11 cellular contexts compared by ENCODE assay signal in genomic region chr10:70663458-70664391, GRCh38. TPM values are rescaled to one million over a fixed set of nuclear protein-coding genes. Genes with fewer than 3 reads are reported as not detected.
DNase-seq lines count a peak whose midpoint lies in the region; TF ChIP-seq lines count a peak whose summit lies in the region.
"Not testable (repeated sequence)": the region's sequence is repeated elsewhere in the genome, so short reads cannot be mapped to it uniquely, and the experiment has no call there.
"Had no signal": no experiment of that assay in that cellular context is flagged by ENCODE, and none has a peak within 500 bp of the region (broad histone marks: within the 10 kb centered on the region; RNA-seq: fewer than 3 reads in every experiment).

No MANE protein-coding gene starts in this region.

- peaks cover 13% of the 10 kb centered on the region; the same call in 1 of the 2 replicates for H4K20me1 ChIP-seq in BLaER1

- H3K79me1 ChIP-seq in neuronal stem cell (ENCODE audit: low read depth, low read length) = not testable (repeated sequence)

- H2BK15ac ChIP-seq in neuronal stem cell (ENCODE audit: low read length) = not testable (repeated sequence)

- not testable (repeated sequence) for H3K4me3 Mint-ChIP-seq in endothelial cell (ENCODE audit: unreplicated experiment)

- not testable (repeated sequence) for H3K9me3 Mint-ChIP-seq in endothelial cell (ENCODE audit: unreplicated experiment)

- H4K8ac ChIP-seq in neuronal stem cell (ENCODE audit: low read depth, low read length) = not testable (repeated sequence)

- H2AK5ac ChIP-seq in neuronal stem cell (ENCODE audit: low read depth, low read length) = not testable (repeated sequence)

- not testable (repeated sequence) for H4K91ac ChIP-seq in neuronal stem cell (ENCODE audit: low read depth, low read length, poor library complexity)

- peak overlapping the region; percentile 74 for H3K4me2 ChIP-seq in BLaER1
- not testable (repeated sequence) for H3K4me2 ChIP-seq in neuronal stem cell (ENCODE audit: insufficient read depth, low read length, poor library complexity, severe bottlenecking)

- H3K4me3 ChIP-seq in BLaER1; brain microvascular endothelial cell (ENCODE audit: low read depth, low read length); neuronal stem cell (ENCODE audit: low read length in 2 of 2); transverse colon: not testable (repeated sequence)

- H2BK120ac ChIP-seq in neuronal stem cell (ENCODE audit: low read depth, low read length) = not testable (repeated sequence)

- not testable (repeated sequence) for H3K18ac ChIP-seq in neuronal stem cell (ENCODE audit: low read length)

- not testable (repeated sequence) for TF ChIP-seq EP300 in transverse colon (IDR thresholded peaks at IDR 0.05; ENCODE audit: low read depth)

- not testable (repeated sequence) for H2BK5ac ChIP-seq in neuronal stem cell (ENCODE audit: low read length)

- DNase-seq in HT1080 (ENCODE audit: low read depth) = peak; percentile 17
- DNase-seq in SK-MEL-5 (ENCODE audit: low read depth, low spot score) = peak; percentile 64
- not testable (repeated sequence) for DNase-seq in brain microvascular endothelial cell; endothelial cell (ENCODE audit: low spot score); neuronal stem cell (ENCODE audit: low spot score); transverse colon
- peak; percentile 54 for DNase-seq in islet precursor cell

- peak overlapping the region; percentile 18 for H2AFZ ChIP-seq in neuronal stem cell (ENCODE audit: low read length)

- not testable (repeated sequence) for H3K23ac ChIP-seq in neuronal stem cell (ENCODE audit: low read depth, low read length, poor library complexity)

- not testable (repeated sequence) for H2BK12ac ChIP-seq in neuronal stem cell (ENCODE audit: low read length)

- not testable (repeated sequence) for H3K14ac ChIP-seq in neuronal stem cell (ENCODE audit: low read length)

- H3K27ac ChIP-seq in BLaER1; neuronal stem cell (replicated peaks; ENCODE audit: low read length): not testable (repeated sequence)
- H3K27ac ChIP-seq in brain microvascular endothelial cell (peak overlapping the region; percentile 82), transverse colon (peak overlapping the region; percentile 34 to 64 (median 56))

- H3K4me1 ChIP-seq in BLaER1 = peaks cover 45% of the 10 kb centered on the region
- peaks cover 8 to 21% of the 10 kb centered on the region in 2 donors for H3K4me1 ChIP-seq in neuronal stem cell (ENCODE audit: control insufficient read depth in 2 of 2, insufficient read depth in 1 of 2, low read depth in 1 of 2, low read length in 2 of 2)
- not testable (repeated sequence) for H3K4me1 ChIP-seq in transverse colon

- intact Hi-C loops in transverse colon (cut with DNase I; ENCODE audit: low total_unique reads) = not testable (repeated sequence)

- H3K36me3 Mint-ChIP-seq in endothelial cell (ENCODE audit: low read depth, unreplicated experiment) = not testable (repeated sequence)

- TF ChIP-seq POLR2A in transverse colon (IDR thresholded peaks at IDR 0.05) = not testable (repeated sequence)

- H3K27me3 ChIP-seq in BLaER1; brain microvascular endothelial cell (replicated peaks); neuronal stem cell (ENCODE audit: control insufficient read depth in 3 of 3, insufficient read depth in 3 of 3, low read depth in 1 of 3, low read length in 3 of 3); transverse colon: not testable (repeated sequence)

- H3K9ac ChIP-seq in BLaER1; neuronal stem cell (ENCODE audit: low read depth, low read length, poor library complexity): not testable (repeated sequence)

- H3K36me3 ChIP-seq in BLaER1; brain microvascular endothelial cell (replicated peaks); neuronal stem cell (replicated peaks in 1 of 2; ENCODE audit: control insufficient read depth in 2 of 2, insufficient read depth in 2 of 2, low read length in 2 of 2); transverse colon: not testable (repeated sequence)

- in situ Hi-C loops in SK-MEL-5 (cut with HindIII; ENCODE audit: low pct_unique_long_range_greater_than_20kb, low sequenced_read_pairs); transverse colon (cut with MboI; ENCODE audit: low pct_ligation_motif_present in 1 of 4, low pct_unique_long_range_greater_than_20kb in 1 of 4, low sequenced_read_pairs in 3 of 4): not testable (repeated sequence)
- in situ Hi-C loops in brain microvascular endothelial cell (cut with HindIII; ENCODE audit: low pct_ligation_motif_present, low sequenced_read_pairs) = loop anchor here (25.0 kb wide), 1 partner anchor 101 kb away; no protein-coding TSS in a partner anchor

- H3K27ac Mint-ChIP-seq in endothelial cell (ENCODE audit: unreplicated experiment) = peak overlapping the region; percentile 38

- TF ChIP-seq CTCF in brain microvascular endothelial cell (IDR thresholded peaks at IDR 0.05; ENCODE audit: low read depth, low read length, missing control alignments); endothelial cell (IDR thresholded peaks at IDR 0.05; ENCODE audit: unreplicated experiment); transverse colon (IDR thresholded peaks at IDR 0.05): not testable (repeated sequence)

- not testable (repeated sequence) for H3K4ac ChIP-seq in neuronal stem cell (ENCODE audit: low read length)

- WGBS in neuronal stem cell (ENCODE audit: extremely low coverage in 2 of 2, insufficient read length in 2 of 2, insufficient replicate concordance in 1 of 2), 2 donors = no CpG with 5 or more reads among the region's 10 CpGs
- 70 to 87% methylated on average over 3 to 10 of the region's 10 CpGs for WGBS in transverse colon (ENCODE audit: low coverage in 1 of 2), 2 donors

- not testable (repeated sequence) for H3K27me3 Mint-ChIP-seq in endothelial cell (ENCODE audit: unreplicated experiment)

- H3K4me1 Mint-ChIP-seq in endothelial cell (ENCODE audit: unreplicated experiment) = not testable (repeated sequence)

- H3K9me3 ChIP-seq in BLaER1 = peaks cover 22% of the 10 kb centered on the region
- not testable (repeated sequence) for H3K9me3 ChIP-seq in neuronal stem cell (replicated peaks in 1 of 2; ENCODE audit: control insufficient read depth in 2 of 2, insufficient read depth in 1 of 2, low read depth in 1 of 2, low read length in 2 of 2); transverse colon

RNA-seq across cellular contexts. Expression of gene ADAMTS14, which starts 8.6 kb away (rescaled TPM):
- under 0.01 TPM in 1 of 2 replicates, not detected in the other for total RNA-seq in HT1080 (2014; rRNA removed; shearing (Covaris generic))
- polyA plus RNA-seq in HT1080 (2015; cell fraction: cytosol; rRNA removed) = 0.15 and 0.25 TPM in 2 replicates
- 2.2 and 2.9 TPM in 2 replicates for polyA plus RNA-seq in HT1080 (2015; cell fraction: nucleus; rRNA removed)
- 0.16 TPM in 2 replicates for total RNA-seq in SK-MEL-5 (2014; rRNA removed; shearing (Covaris generic))
- 0.27 and 0.30 TPM in 2 replicates for polyA plus RNA-seq in SK-MEL-5 (2015; cell fraction: cytosol; rRNA removed)
- 3.7 and 3.8 TPM in 2 replicates for polyA plus RNA-seq in SK-MEL-5 (2015; cell fraction: nucleus; rRNA removed)
- total RNA-seq in endothelial cell (ENCODE audit: unreplicated experiment) (1.1 TPM), transverse colon (1 to 10 TPM in 2 of 4 donors, under 1 TPM in 2; 0.95 to 3.8 (median 1.4) TPM)
- polyA plus RNA-seq in neuronal stem cell (2013, experiment 1 of 2) = 0.21 TPM
- 0.19 TPM for polyA plus RNA-seq in neuronal stem cell (2013, experiment 2 of 2)
- total RNA-seq: activated naive CD8-positive, alpha-beta T cell treated with anti-CD3 and anti-CD28 coated beads, Interleukin-2, amount 10 ng/mL, durations not matched to agents 7 days and 5 days; CD4-positive, CD25-positive, alpha-beta regulatory T cell; subcutaneous adipose tissue had no signal
- polyA plus RNA-seq: CD4-positive, CD25-positive, alpha-beta regulatory T cell had no signal
